Comparison of ENCODE assay signal across 1 cellular context in the genomic region with DNA sequence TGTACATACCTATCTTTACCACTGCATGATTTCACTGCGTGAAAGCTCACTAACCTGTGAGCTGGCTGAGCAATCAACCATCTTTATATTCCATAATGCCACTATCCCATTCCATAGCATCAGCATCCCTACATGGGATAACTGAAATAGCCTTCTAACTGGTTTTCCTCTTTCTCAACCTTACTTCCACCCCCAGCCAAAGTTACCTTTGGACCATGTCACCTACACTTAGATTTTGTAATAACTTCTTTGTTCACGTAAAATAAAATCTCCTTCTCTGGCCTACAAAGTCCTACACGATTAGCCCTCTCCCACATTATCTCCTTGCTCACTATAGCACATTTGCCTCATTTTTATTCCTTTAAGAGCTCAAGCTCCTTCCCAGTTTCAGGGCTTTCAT.
TF ChIP-seq lines count a peak whose summit lies in the region.

No MANE protein-coding gene starts in this region.

TF ChIP-seq in H1, 55 proteins besides CTCF, POLR2A, EP300 and RAD21:
- no peak for TF ChIP-seq SP4 (IDR thresholded peaks at IDR 0.05; ENCODE audit: low read length)
- no peak for TF ChIP-seq NANOG (IDR thresholded peaks at IDR 0.05; ENCODE audit: insufficient read depth, low read depth, low read length, poor library complexity, severe bottlenecking)
- no peak for TF ChIP-seq SIX5 (IDR thresholded peaks at IDR 0.05; ENCODE audit: low read depth, low read length)
- TF ChIP-seq EZH2 (IDR thresholded peaks at IDR 0.05; ENCODE audit: low read depth, low read length, severe bottlenecking), result no peak
- TF ChIP-seq RXRA (IDR thresholded peaks at IDR 0.05; ENCODE audit: insufficient read depth, low read depth, low read length), result no peak
- TF ChIP-seq JUN (IDR thresholded peaks at IDR 0.05; ENCODE audit: low read depth, low read length), result no peak
- no peak for TF ChIP-seq HDAC6 (IDR thresholded peaks at IDR 0.05; ENCODE audit: low read depth, low read length)
- TF ChIP-seq CHD1 (IDR thresholded peaks at IDR 0.05; ENCODE audit: low read depth, low read length), result no peak
- TF ChIP-seq RBBP5 (IDR thresholded peaks at IDR 0.05; ENCODE audit: borderline replicate concordance, low read depth, low read length), result no peak
- no peak for TF ChIP-seq POLR2AphosphoS5 (IDR thresholded peaks at IDR 0.05; ENCODE audit: low read depth, low read length)
- no peak for TF ChIP-seq CREB1 (IDR thresholded peaks at IDR 0.05)
- TF ChIP-seq, protein P1, sequence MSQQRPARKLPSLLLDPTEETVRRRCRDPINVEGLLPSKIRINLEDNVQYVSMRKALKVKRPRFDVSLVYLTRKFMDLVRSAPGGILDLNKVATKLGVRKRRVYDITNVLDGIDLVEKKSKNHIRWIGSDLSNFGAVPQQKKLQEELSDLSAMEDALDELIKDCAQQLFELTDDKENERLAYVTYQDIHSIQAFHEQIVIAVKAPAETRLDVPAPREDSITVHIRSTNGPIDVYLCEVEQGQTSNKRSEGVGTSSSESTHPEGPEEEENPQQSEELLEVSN (IDR thresholded peaks at IDR 0.05), result no peak
- TF ChIP-seq TAF1 (IDR thresholded peaks at IDR 0.05; ENCODE audit: low read depth, low read length), result no peak
- no peak for TF ChIP-seq ZNF274 (IDR thresholded peaks at IDR 0.05; ENCODE audit: borderline replicate concordance, extremely low read depth, low read length)
- no peak for TF ChIP-seq TCF12 (IDR thresholded peaks at IDR 0.05; ENCODE audit: low read depth, low read length)
- TF ChIP-seq CBX8 (IDR thresholded peaks at IDR 0.05; ENCODE audit: borderline replicate concordance, low read depth, low read length), result no peak
- TF ChIP-seq TBP (IDR thresholded peaks at IDR 0.05; ENCODE audit: low read depth, low read length), result no peak
- no peak for TF ChIP-seq ASH2L (IDR thresholded peaks at IDR 0.05; ENCODE audit: low read length)
